In genomic region chr3:195709676-195710085, GRCh38 we compare ENCODE assay signal across 28 cellular contexts.
"Had no signal": no experiment of that assay in that cellular context is flagged by ENCODE, and none has a peak within 500 bp of the region (broad histone marks: within the 10 kb centered on the region; RNA-seq: fewer than 3 reads in every experiment).

No MANE protein-coding gene starts in this region.

- H3K27me3 Mint-ChIP-seq: activated naive CD8-positive, alpha-beta T cell; brain; naive thymus-derived CD4-positive, alpha-beta T cell; stimulated activated naive CD8-positive, alpha-beta T cell treated with anti-CD3 and anti-CD28 coated beads, Interleukin-15, Interleukin-2, amounts not matched to agents 100 ng/mL and 50 ng/mL, for 24 hours had no signal

- H3K9me3 Mint-ChIP-seq: activated T-helper 1 cell treated with anti-CD3 and anti-CD28 coated beads, Interleukin-12 subunit alpha, Interleukin-12 subunit beta, Interleukin-2, Interleukin-4 antibody, amounts not matched to agents 30 ng/mL and 10 ng/mL and 1 ng/mL, durations not matched to agents 14 hours and 24 hours and 36 hours; stimulated activated naive CD8-positive, alpha-beta T cell treated with anti-CD3 and anti-CD28 coated beads, Interleukin-15, Interleukin-2, amounts not matched to agents 100 ng/mL and 50 ng/mL, for 24 hours; T-helper 1 cell treated with Interleukin-12 subunit alpha and Interleukin-12 subunit beta and Interleukin-4 antibody, amounts not matched to agents 30 μg/mL and 1 μg/mL, for 36 hours had no signal

- H3K4me2 ChIP-seq: hepatocyte had no signal

- H3K4me1 Mint-ChIP-seq: brain had no signal

- H2AFZ ChIP-seq: hepatocyte had no signal

- H3K79me2 ChIP-seq: hepatocyte had no signal

- H3K4me3 Mint-ChIP-seq: activated naive CD8-positive, alpha-beta T cell; activated T-helper 1 cell treated with anti-CD3 and anti-CD28 coated beads, Interleukin-12 subunit alpha, Interleukin-12 subunit beta, Interleukin-2, Interleukin-4 antibody, amounts not matched to agents 30 ng/mL and 10 ng/mL and 1 ng/mL, durations not matched to agents 14 hours and 24 hours and 36 hours; brain; naive thymus-derived CD4-positive, alpha-beta T cell; stimulated activated naive CD8-positive, alpha-beta T cell treated with anti-CD3 and anti-CD28 coated beads, Interleukin-15, Interleukin-2, amounts not matched to agents 100 ng/mL and 50 ng/mL, for 24 hours; T-helper 1 cell treated with Interleukin-12 subunit alpha and Interleukin-12 subunit beta and Interleukin-4 antibody, amounts not matched to agents 30 μg/mL and 1 μg/mL, for 36 hours had no signal

- H3K27ac ChIP-seq: cardiac muscle cell, coronary artery, dorsolateral prefrontal cortex, gastroesophageal sphincter, hepatocyte, thoracic aorta, WERI-Rb-1 had no signal

- H3K4me1 ChIP-seq: gastroesophageal sphincter had no signal

- H3K9me3 ChIP-seq: gastroesophageal sphincter, thoracic aorta had no signal

- H3K4me3 ChIP-seq: cardiac muscle cell, coronary artery, dorsolateral prefrontal cortex, gastroesophageal sphincter, hepatocyte, thoracic aorta had no signal

- DNase-seq: activated CD4-positive, alpha-beta T cell treated with anti-CD3 and anti-CD28 coated beads for 48 hours; activated CD4-positive, alpha-beta T cell treated with anti-CD3 and anti-CD28 coated beads, Interleukin-2, amount 50 U/mL, for 48 hours; activated CD8-positive, alpha-beta memory T cell treated with anti-CD3 and anti-CD28 coated beads for 24 hours; activated T-cell treated with anti-CD3 and anti-CD28 coated beads, Interleukin-2, amount 50 U/mL, for 1 hour; anterior cingulate cortex; cerebellar nuclear complex; effector memory CD4-positive, alpha-beta T cell; erythroblast; left cardiac atrium; mammary epithelial cell; midbrain; naive thymus-derived CD4-positive, alpha-beta T cell; right cardiac atrium; stimulated activated CD4-positive, alpha-beta T cell treated with anti-CD3 and anti-CD28 coated beads, Interleukin-4, amount 100 ng/mL, for 1 hour; T1000; trophoblast cell; WERI-Rb-1 had no signal

- H3K36me3 ChIP-seq: WERI-Rb-1 had no signal

- H3K27me3 ChIP-seq: cardiac muscle cell, dorsolateral prefrontal cortex, gastroesophageal sphincter, hepatocyte had no signal

- H3K27ac Mint-ChIP-seq: activated naive CD8-positive, alpha-beta T cell; activated T-helper 1 cell treated with anti-CD3 and anti-CD28 coated beads, Interleukin-12 subunit alpha, Interleukin-12 subunit beta, Interleukin-2, Interleukin-4 antibody, amounts not matched to agents 30 ng/mL and 10 ng/mL and 1 ng/mL, durations not matched to agents 14 hours and 24 hours and 36 hours; stimulated activated naive CD8-positive, alpha-beta T cell treated with anti-CD3 and anti-CD28 coated beads, Interleukin-15, Interleukin-2, amounts not matched to agents 100 ng/mL and 50 ng/mL, for 24 hours had no signal
